ENCODE assay signal across 10 cellular contexts in the genomic region with DNA sequence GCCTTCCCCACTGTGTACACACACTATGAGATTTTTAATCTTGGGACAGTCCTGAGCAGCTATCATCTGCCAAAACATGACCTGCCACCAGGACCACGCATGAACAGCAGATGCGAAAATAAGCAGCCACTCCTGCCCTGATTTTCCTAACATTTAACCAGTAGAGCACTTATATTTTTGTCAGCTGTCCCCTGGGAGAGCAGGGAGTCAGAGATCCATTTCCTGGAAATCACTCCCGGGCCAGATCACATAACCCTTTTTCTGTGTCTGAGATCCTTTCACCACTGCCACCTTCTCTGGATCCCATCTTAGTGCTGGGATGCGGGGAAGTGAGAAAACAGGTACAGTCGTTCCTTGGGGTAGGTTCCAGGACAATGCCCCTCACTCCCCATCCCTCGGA. TPM values are rescaled to one million over a fixed set of nuclear protein-coding genes. Genes with fewer than 3 reads are reported as not detected.
DNase-seq lines count a peak whose midpoint lies in the region; ATAC-seq lines count a peak whose summit lies in the region.
"Had no signal": no experiment of that assay in that cellular context is flagged by ENCODE, and none has a peak within 500 bp of the region (broad histone marks: within the 10 kb centered on the region; RNA-seq: fewer than 3 reads in every experiment).

No MANE protein-coding gene starts in this region.

- H3K27ac Mint-ChIP-seq in stimulated activated effector memory CD8-positive, alpha-beta T cell treated with anti-CD3 and anti-CD28 coated beads, Interleukin-12 subunit alpha, Interleukin-12 subunit beta, amount 100 ng/mL, for 72 hours = peak overlapping the region; percentile 54

- peak overlapping the region; percentile 9 for H3K27ac ChIP-seq in caudate nucleus (ENCODE audit: low read depth, low read length)
- peak overlapping the region; percentile 1 for H3K27ac ChIP-seq in layer of hippocampus (ENCODE audit: low read depth, low read length)

- no peak for ATAC-seq in stimulated activated effector memory CD8-positive, alpha-beta T cell treated with anti-CD3 and anti-CD28 coated beads, Interleukin-12 subunit alpha, Interleukin-12 subunit beta, amount 100 ng/mL, for 72 hours
- no peak for ATAC-seq in GM18498 (IDR thresholded peaks at IDR 0.05; ENCODE audit: unreplicated experiment)
- ATAC-seq: activated CD4-positive, alpha-beta T cell treated with anti-CD3 and anti-CD28 coated beads for 36 hours had no signal

- H3K27me3 ChIP-seq in layer of hippocampus (ENCODE audit: control insufficient read depth, insufficient read depth, low read length) = no peaks in the 10 kb centered on the region

- peaks cover 5% of the 10 kb centered on the region for H3K36me3 Mint-ChIP-seq in stimulated activated effector memory CD8-positive, alpha-beta T cell treated with anti-CD3 and anti-CD28 coated beads, Interleukin-12 subunit alpha, Interleukin-12 subunit beta, amount 100 ng/mL, for 72 hours

- H3K9me3 Mint-ChIP-seq in stimulated activated effector memory CD8-positive, alpha-beta T cell treated with anti-CD3 and anti-CD28 coated beads, Interleukin-12 subunit alpha, Interleukin-12 subunit beta, amount 100 ng/mL, for 72 hours = no peaks in the 10 kb centered on the region

- no peaks in the 10 kb centered on the region for H3K4me1 Mint-ChIP-seq in stimulated activated effector memory CD8-positive, alpha-beta T cell treated with anti-CD3 and anti-CD28 coated beads, Interleukin-12 subunit alpha, Interleukin-12 subunit beta, amount 100 ng/mL, for 72 hours

- H3K4me3 Mint-ChIP-seq in stimulated activated effector memory CD8-positive, alpha-beta T cell treated with anti-CD3 and anti-CD28 coated beads, Interleukin-12 subunit alpha, Interleukin-12 subunit beta, amount 100 ng/mL, for 72 hours = no peak overlapping the region
- H3K4me3 Mint-ChIP-seq: activated CD4-positive, alpha-beta T cell treated with anti-CD3 and anti-CD28 coated beads for 36 hours had no signal

- peak; percentile 45 for DNase-seq in M059J (ENCODE audit: low read depth)
- no peak for DNase-seq in caudate nucleus (lab: John Stamatoyannopoulos, UW)
- no peak for DNase-seq in stimulated activated effector memory CD8-positive, alpha-beta T cell treated with anti-CD3 and anti-CD28 coated beads, Interleukin-12 subunit alpha, Interleukin-12 subunit beta, amount 100 ng/mL, for 72 hours (ENCODE audit: low spot score in 2 of 2)
- no peak for DNase-seq in anterior cingulate cortex (lab: John Stamatoyannopoulos, UW)
- no peak for DNase-seq in NCI-H82 (lab: John Stamatoyannopoulos, UW)
- DNase-seq in SIG-M5 treated with dmso at 0.1 percent for 504 hours (lab: John Stamatoyannopoulos, UW; ENCODE audit: unreplicated experiment) = no peak
- DNase-seq: activated CD4-positive, alpha-beta T cell treated with anti-CD3 and anti-CD28 coated beads for 36 hours; NCI-H1930 had no signal

RNA-seq across cellular contexts. Expression of gene SDCBP2, which starts 5.7 kb away (rescaled TPM):
- total RNA-seq in M059J (2014; rRNA removed; shearing (Covaris generic)) = 3.4 and 3.7 TPM in 2 replicates

RNA-seq across cellular contexts. Expression of gene SNPH, which starts 57.2 kb away (rescaled TPM):
- total RNA-seq in M059J (2014; rRNA removed; shearing (Covaris generic)) = 4.0 and 9.9 TPM in 2 replicates
